In the genomic region with DNA sequence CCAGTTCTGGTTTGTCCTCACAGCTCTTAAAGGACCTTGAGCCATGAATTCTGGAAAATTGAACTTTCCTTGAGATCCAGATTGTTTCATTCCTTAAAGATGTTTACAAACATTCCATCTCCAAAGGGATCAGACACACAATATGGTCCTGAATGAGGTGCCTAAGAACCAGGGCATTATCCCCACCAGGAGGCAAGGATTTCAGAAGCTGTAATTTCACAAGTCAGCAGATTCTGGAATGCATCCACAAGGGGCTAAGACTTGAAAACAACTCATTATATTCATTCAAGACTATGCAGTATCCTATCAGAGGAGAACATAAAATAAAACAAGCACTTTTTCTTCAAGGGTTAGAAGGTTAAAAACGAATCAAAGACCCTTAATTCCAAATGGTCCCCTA, we compare ENCODE assay signal across 3 cellular contexts.
TF ChIP-seq lines count a peak whose summit lies in the region.

No MANE protein-coding gene starts in this region.

TF ChIP-seq in A549, 52 proteins besides CTCF, POLR2A, EP300 and RAD21:
- no peak for TF ChIP-seq HOXB13 (CRISPR knock-in tag; IDR thresholded peaks at IDR 0.05; ENCODE audit: low read depth)
- TF ChIP-seq, protein P1, sequence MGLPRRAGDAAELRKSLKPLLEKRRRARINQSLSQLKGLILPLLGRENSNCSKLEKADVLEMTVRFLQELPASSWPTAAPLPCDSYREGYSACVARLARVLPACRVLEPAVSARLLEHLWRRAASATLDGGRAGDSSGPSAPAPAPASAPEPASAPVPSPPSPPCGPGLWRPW (IDR thresholded peaks at IDR 0.05), result no peak
- no peak for TF ChIP-seq CBX8 (IDR thresholded peaks at IDR 0.05)
- TF ChIP-seq CHD4 (IDR thresholded peaks at IDR 0.05; ENCODE audit: borderline replicate concordance), result no peak
- no peak for TF ChIP-seq NPAS2 (CRISPR knock-in tag; IDR thresholded peaks at IDR 0.05; ENCODE audit: borderline replicate concordance)
- peak; percentile 77 for TF ChIP-seq MAFK (IDR thresholded peaks at IDR 0.05; ENCODE audit: partially characterized antibody)
- TF ChIP-seq BHLHE40 (IDR thresholded peaks at IDR 0.05; ENCODE audit: low read depth, low read length), result no peak
- no peak for TF ChIP-seq ZNF302 (CRISPR knock-in tag; IDR thresholded peaks at IDR 0.05)

TF ChIP-seq in GM23338, 12 proteins besides CTCF, POLR2A, EP300 and RAD21:
- TF ChIP-seq JUNB (IDR thresholded peaks at IDR 0.05; ENCODE audit: unreplicated experiment) (no peak), ZNF331 (CRISPR knock-in tag; IDR thresholded peaks at IDR 0.05; ENCODE audit: low read depth) (no peak), CREB1 (CRISPR knock-in tag; IDR thresholded peaks at IDR 0.05; ENCODE audit: low read depth) (no peak), EZH2phosphoT487 (IDR thresholded peaks at IDR 0.05; ENCODE audit: unreplicated experiment) (no peak), EZH2 (IDR thresholded peaks at IDR 0.05; ENCODE audit: low read depth, unreplicated experiment) (no peak), STAT1 (IDR thresholded peaks at IDR 0.05; ENCODE audit: unreplicated experiment) (no peak), ZNF114 (CRISPR knock-in tag; IDR thresholded peaks at IDR 0.05) (no peak), NANOG (IDR thresholded peaks at IDR 0.05; ENCODE audit: borderline replicate concordance) (no peak)
- TF ChIP-seq, protein P2, sequence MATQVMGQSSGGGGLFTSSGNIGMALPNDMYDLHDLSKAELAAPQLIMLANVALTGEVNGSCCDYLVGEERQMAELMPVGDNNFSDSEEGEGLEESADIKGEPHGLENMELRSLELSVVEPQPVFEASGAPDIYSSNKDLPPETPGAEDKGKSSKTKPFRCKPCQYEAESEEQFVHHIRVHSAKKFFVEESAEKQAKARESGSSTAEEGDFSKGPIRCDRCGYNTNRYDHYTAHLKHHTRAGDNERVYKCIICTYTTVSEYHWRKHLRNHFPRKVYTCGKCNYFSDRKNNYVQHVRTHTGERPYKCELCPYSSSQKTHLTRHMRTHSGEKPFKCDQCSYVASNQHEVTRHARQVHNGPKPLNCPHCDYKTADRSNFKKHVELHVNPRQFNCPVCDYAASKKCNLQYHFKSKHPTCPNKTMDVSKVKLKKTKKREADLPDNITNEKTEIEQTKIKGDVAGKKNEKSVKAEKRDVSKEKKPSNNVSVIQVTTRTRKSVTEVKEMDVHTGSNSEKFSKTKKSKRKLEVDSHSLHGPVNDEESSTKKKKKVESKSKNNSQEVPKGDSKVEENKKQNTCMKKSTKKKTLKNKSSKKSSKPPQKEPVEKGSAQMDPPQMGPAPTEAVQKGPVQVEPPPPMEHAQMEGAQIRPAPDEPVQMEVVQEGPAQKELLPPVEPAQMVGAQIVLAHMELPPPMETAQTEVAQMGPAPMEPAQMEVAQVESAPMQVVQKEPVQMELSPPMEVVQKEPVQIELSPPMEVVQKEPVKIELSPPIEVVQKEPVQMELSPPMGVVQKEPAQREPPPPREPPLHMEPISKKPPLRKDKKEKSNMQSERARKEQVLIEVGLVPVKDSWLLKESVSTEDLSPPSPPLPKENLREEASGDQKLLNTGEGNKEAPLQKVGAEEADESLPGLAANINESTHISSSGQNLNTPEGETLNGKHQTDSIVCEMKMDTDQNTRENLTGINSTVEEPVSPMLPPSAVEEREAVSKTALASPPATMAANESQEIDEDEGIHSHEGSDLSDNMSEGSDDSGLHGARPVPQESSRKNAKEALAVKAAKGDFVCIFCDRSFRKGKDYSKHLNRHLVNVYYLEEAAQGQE (IDR thresholded peaks at IDR 0.05; ENCODE audit: unreplicated experiment), result no peak
- TF ChIP-seq, protein P3, sequence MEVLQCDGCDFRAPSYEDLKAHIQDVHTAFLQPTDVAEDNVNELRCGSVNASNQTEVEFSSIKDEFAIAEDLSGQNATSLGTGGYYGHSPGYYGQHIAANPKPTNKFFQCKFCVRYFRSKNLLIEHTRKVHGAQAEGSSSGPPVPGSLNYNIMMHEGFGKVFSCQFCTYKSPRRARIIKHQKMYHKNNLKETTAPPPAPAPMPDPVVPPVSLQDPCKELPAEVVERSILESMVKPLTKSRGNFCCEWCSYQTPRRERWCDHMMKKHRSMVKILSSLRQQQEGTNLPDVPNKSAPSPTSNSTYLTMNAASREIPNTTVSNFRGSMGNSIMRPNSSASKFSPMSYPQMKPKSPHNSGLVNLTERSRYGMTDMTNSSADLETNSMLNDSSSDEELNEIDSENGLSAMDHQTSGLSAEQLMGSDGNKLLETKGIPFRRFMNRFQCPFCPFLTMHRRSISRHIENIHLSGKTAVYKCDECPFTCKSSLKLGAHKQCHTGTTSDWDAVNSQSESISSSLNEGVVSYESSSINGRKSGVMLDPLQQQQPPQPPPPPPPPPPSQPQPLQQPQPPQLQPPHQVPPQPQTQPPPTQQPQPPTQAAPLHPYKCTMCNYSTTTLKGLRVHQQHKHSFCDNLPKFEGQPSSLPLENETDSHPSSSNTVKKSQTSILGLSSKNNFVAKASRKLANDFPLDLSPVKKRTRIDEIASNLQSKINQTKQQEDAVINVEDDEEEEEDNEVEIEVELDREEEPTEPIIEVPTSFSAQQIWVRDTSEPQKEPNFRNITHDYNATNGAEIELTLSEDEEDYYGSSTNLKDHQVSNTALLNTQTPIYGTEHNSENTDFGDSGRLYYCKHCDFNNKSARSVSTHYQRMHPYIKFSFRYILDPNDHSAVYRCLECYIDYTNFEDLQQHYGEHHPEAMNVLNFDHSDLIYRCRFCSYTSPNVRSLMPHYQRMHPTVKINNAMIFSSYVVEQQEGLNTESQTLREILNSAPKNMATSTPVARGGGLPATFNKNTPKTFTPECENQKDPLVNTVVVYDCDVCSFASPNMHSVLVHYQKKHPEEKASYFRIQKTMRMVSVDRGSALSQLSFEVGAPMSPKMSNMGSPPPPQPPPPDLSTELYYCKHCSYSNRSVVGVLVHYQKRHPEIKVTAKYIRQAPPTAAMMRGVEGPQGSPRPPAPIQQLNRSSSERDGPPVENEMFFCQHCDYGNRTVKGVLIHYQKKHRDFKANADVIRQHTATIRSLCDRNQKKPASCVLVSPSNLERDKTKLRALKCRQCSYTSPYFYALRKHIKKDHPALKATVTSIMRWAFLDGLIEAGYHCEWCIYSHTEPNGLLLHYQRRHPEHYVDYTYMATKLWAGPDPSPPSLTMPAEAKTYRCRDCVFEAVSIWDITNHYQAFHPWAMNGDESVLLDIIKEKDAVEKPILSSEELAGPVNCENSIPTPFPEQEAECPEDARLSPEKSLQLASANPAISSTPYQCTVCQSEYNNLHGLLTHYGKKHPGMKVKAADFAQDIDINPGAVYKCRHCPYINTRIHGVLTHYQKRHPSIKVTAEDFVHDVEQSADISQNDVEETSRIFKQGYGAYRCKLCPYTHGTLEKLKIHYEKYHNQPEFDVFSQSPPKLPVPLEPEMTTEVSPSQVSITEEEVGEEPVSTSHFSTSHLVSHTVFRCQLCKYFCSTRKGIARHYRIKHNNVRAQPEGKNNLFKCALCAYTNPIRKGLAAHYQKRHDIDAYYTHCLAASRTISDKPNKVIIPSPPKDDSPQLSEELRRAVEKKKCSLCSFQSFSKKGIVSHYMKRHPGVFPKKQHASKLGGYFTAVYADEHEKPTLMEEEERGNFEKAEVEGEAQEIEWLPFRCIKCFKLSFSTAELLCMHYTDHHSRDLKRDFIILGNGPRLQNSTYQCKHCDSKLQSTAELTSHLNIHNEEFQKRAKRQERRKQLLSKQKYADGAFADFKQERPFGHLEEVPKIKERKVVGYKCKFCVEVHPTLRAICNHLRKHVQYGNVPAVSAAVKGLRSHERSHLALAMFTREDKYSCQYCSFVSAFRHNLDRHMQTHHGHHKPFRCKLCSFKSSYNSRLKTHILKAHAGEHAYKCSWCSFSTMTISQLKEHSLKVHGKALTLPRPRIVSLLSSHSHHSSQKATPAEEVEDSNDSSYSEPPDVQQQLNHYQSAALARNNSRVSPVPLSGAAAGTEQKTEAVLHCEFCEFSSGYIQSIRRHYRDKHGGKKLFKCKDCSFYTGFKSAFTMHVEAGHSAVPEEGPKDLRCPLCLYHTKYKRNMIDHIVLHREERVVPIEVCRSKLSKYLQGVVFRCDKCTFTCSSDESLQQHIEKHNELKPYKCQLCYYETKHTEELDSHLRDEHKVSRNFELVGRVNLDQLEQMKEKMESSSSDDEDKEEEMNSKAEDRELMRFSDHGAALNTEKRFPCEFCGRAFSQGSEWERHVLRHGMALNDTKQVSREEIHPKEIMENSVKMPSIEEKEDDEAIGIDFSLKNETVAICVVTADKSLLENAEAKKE (CRISPR knock-in tag; IDR thresholded peaks at IDR 0.05), result no peak

TF ChIP-seq in H1, 55 proteins besides CTCF, POLR2A, EP300 and RAD21:
- TF ChIP-seq SRF (IDR thresholded peaks at IDR 0.05; ENCODE audit: low read depth, low read length) (no peak), TCF12 (IDR thresholded peaks at IDR 0.05; ENCODE audit: low read depth, low read length) (peak; percentile 85; the same call in 1 of the 2 replicates), MAFK (IDR thresholded peaks at IDR 0.05; ENCODE audit: low read depth, low read length) (peak; percentile 63), BCL11A (IDR thresholded peaks at IDR 0.05; ENCODE audit: low read depth in 2 of 2, low read length in 2 of 2) (no peak), CBX5 (IDR thresholded peaks at IDR 0.05; ENCODE audit: low read depth, low read length) (no peak), KDM5A (IDR thresholded peaks at IDR 0.05; ENCODE audit: low read length) (no peak), POLR2AphosphoS5 (IDR thresholded peaks at IDR 0.05; ENCODE audit: low read depth, low read length) (peak; percentile 64)
- TF ChIP-seq, protein P4, sequence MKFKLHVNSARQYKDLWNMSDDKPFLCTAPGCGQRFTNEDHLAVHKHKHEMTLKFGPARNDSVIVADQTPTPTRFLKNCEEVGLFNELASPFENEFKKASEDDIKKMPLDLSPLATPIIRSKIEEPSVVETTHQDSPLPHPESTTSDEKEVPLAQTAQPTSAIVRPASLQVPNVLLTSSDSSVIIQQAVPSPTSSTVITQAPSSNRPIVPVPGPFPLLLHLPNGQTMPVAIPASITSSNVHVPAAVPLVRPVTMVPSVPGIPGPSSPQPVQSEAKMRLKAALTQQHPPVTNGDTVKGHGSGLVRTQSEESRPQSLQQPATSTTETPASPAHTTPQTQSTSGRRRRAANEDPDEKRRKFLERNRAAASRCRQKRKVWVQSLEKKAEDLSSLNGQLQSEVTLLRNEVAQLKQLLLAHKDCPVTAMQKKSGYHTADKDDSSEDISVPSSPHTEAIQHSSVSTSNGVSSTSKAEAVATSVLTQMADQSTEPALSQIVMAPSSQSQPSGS (IDR thresholded peaks at IDR 0.05; ENCODE audit: low read length), result no peak
- TF ChIP-seq, protein P5, sequence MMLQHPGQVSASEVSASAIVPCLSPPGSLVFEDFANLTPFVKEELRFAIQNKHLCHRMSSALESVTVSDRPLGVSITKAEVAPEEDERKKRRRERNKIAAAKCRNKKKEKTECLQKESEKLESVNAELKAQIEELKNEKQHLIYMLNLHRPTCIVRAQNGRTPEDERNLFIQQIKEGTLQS (IDR thresholded peaks at IDR 0.05; ENCODE audit: insufficient read depth, low read depth, low read length), result no peak
